Comparison of ENCODE assay signal across 8 cellular contexts in the genomic region with DNA sequence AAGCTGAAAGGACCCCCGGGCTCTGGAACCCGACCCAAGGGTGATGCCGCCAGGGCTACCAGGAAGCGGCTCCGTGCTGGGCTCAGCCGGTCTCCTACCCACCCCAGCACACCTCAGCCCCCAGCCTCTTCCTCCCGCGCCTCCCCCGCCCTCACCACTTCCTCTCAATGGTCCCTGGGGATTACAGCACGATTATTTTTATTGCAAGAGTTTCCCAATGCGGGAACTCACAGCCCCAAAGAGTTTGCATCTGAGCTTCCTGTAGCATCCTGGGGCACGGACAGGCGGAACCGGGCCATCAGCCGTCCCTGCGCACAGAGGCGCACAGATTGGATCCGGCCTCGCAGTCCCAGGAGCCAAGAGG. TPM values are rescaled to one million over a fixed set of nuclear protein-coding genes. Genes with fewer than 3 reads are reported as not detected.
DNase-seq lines count a peak whose midpoint lies in the region; ATAC-seq and TF ChIP-seq lines count a peak whose summit lies in the region.

No MANE protein-coding gene starts in this region.

- peaks cover 5% of the 10 kb centered on the region; the same call in 1 of the 2 replicates for H3F3A ChIP-seq in Loucy (ENCODE audit: low read depth)

- H3K9me3 Mint-ChIP-seq in nephron (no peaks in the 10 kb centered on the region), progenitor cell of endocrine pancreas (ENCODE audit: low read depth) (no peaks in the 10 kb centered on the region)

- no peaks in the 10 kb centered on the region for H3K9me2 ChIP-seq in Loucy (replicated peaks; ENCODE audit: low read depth, low read length)

- no peaks in the 10 kb centered on the region for H3K36me3 ChIP-seq in Loucy (ENCODE audit: insufficient read depth, low read length)
- H3K36me3 ChIP-seq in body of pancreas (replicated peaks in 1 of 2; ENCODE audit: insufficient read depth in 1 of 2, low read depth in 2 of 2): no peaks in the 10 kb centered on the region

- H3K4me2 ChIP-seq in Loucy (ENCODE audit: low read depth, low read length, poor library complexity, severe bottlenecking): peak overlapping the region; percentile 79

- H3K27ac Mint-ChIP-seq in nephron (no peak overlapping the region), progenitor cell of endocrine pancreas (no peak overlapping the region)

- peak overlapping the region; percentile 70; the same call in 1 of the 2 replicates for H3K4me3 ChIP-seq in GM08714 (ENCODE audit: low read length)
- peak overlapping the region; percentile 68 for H3K4me3 ChIP-seq in Loucy (ENCODE audit: low read length, poor library complexity, severe bottlenecking)
- H3K4me3 ChIP-seq in body of pancreas: no peak overlapping the region

- H3K27me3 Mint-ChIP-seq in nephron (ENCODE audit: low read depth) (peaks cover 87% of the 10 kb centered on the region), progenitor cell of endocrine pancreas (peaks cover 64% of the 10 kb centered on the region)

- H3K9ac ChIP-seq in Loucy (ENCODE audit: low read depth, low read length, poor library complexity, severe bottlenecking): peak overlapping the region; percentile 63

- H3K4me1 ChIP-seq in Loucy (ENCODE audit: insufficient read depth, low read length, poor library complexity, severe bottlenecking): peaks cover 59% of the 10 kb centered on the region
- H3K4me1 ChIP-seq in body of pancreas: peaks cover 18% of the 10 kb centered on the region

- intact Hi-C loops in body of pancreas (cut with DNase I): no loop called here

- TF ChIP-seq POLR2A in body of pancreas (IDR thresholded peaks at IDR 0.05): no peak

- no peaks in the 10 kb centered on the region for H4K20me1 ChIP-seq in Loucy (ENCODE audit: insufficient read depth, low read length, poor library complexity, severe bottlenecking)

- H3K79me2 ChIP-seq in Loucy (ENCODE audit: insufficient read depth, low read length): peaks cover 8% of the 10 kb centered on the region; the same call in 1 of the 2 replicates

- TF ChIP-seq CTCF in Loucy (conservative IDR thresholded peaks at IDR 0.05; ENCODE audit: low read length): no peak
- TF ChIP-seq CTCF in body of pancreas (IDR thresholded peaks at IDR 0.05): no peak
- no peak for TF ChIP-seq CTCF in nephron (IDR thresholded peaks at IDR 0.05; ENCODE audit: unreplicated experiment in 3 of 3)
- TF ChIP-seq CTCF in progenitor cell of endocrine pancreas (IDR thresholded peaks at IDR 0.05; ENCODE audit: unreplicated experiment): no peak

- H3K4me1 Mint-ChIP-seq in nephron: peaks cover 19% of the 10 kb centered on the region
- peaks cover 10% of the 10 kb centered on the region for H3K4me1 Mint-ChIP-seq in progenitor cell of endocrine pancreas (ENCODE audit: low read depth)

- H3K36me3 Mint-ChIP-seq in nephron (ENCODE audit: low read depth) (no peaks in the 10 kb centered on the region), progenitor cell of endocrine pancreas (ENCODE audit: insufficient read depth) (no peaks in the 10 kb centered on the region)

- no peak overlapping the region for H2AFZ ChIP-seq in Loucy (ENCODE audit: low read length)

- peak overlapping the region in 2 of 4 donors; percentile 1 to 22 for H3K27ac ChIP-seq in body of pancreas

- H3K27me3 ChIP-seq in Loucy (ENCODE audit: insufficient read depth, low read length, poor library complexity, severe bottlenecking) (no peaks in the 10 kb centered on the region), body of pancreas (peaks cover 0 to 23% of the 10 kb centered on the region in 2 donors)

- peak in 1 of 4 donors; percentile 32 for DNase-seq in body of pancreas
- DNase-seq in middle frontal gyrus (ENCODE audit: extremely low spot score, low spot score): no peak
- DNase-seq in NCI-H2107 (lab: John Stamatoyannopoulos, UW): no peak
- DNase-seq in progenitor cell of endocrine pancreas (ENCODE audit: low spot score, unreplicated experiment): no peak

- ATAC-seq in body of pancreas (peak; percentile 23), GM21447 (IDR thresholded peaks at IDR 0.05; ENCODE audit: unreplicated experiment) (no peak)

- H3K4me3 Mint-ChIP-seq in nephron (peak overlapping the region; percentile 68 to 73 (median 69)), progenitor cell of endocrine pancreas (ENCODE audit: low read depth) (no peak overlapping the region)

- no peaks in the 10 kb centered on the region for H3K9me3 ChIP-seq in Loucy (ENCODE audit: insufficient read depth, low read depth, low read length)
- no peaks in the 10 kb centered on the region for H3K9me3 ChIP-seq in body of pancreas

- WGBS in body of pancreas, 2 donors: 3 to 8% methylated on average over 17 to 19 of the region's 19 CpGs

RNA-seq across cellular contexts. Expression of a gene that starts 8.7 kb away (rescaled TPM):
- total RNA-seq in body of pancreas: 1 to 10 TPM; 5.6 to 9.3 TPM
- total RNA-seq in progenitor cell of endocrine pancreas: 33.1 and 36.0 TPM in 2 replicates

RNA-seq across cellular contexts. Expression of a gene that starts 10.4 kb away (rescaled TPM):
- total RNA-seq in body of pancreas: 10 to 100 TPM; 17.8 to 23.3 TPM
- total RNA-seq in progenitor cell of endocrine pancreas: 0.41 and 0.47 TPM in 2 replicates

RNA-seq across cellular contexts. Expression of a gene that starts 57.6 kb away (rescaled TPM):
- total RNA-seq in body of pancreas (100 to 1,000 TPM in 1 of 2 donors, 10 to 100 TPM in 1; 71.5 to 106 TPM), progenitor cell of endocrine pancreas (221 and 226 TPM in 2 replicates)

Comparison
In these comparisons a context has a peak if more than half of its experiments do, and no peak if none do; other contexts are left out.
1. H3K4me3 ChIP-seq: peak in GM08714 (single experiment) and Loucy (single experiment); none in body of pancreas (0 of 2).
2. RNA of a gene that starts 10.4 kb away (total RNA-seq): 17.8 to 23.3 TPM in body of pancreas; 0.41 to 0.47 TPM in progenitor cell of endocrine pancreas; every median in the first group is over 10 times any median in the second.